13 cellular contexts compared by ENCODE assay signal in the genomic region with DNA sequence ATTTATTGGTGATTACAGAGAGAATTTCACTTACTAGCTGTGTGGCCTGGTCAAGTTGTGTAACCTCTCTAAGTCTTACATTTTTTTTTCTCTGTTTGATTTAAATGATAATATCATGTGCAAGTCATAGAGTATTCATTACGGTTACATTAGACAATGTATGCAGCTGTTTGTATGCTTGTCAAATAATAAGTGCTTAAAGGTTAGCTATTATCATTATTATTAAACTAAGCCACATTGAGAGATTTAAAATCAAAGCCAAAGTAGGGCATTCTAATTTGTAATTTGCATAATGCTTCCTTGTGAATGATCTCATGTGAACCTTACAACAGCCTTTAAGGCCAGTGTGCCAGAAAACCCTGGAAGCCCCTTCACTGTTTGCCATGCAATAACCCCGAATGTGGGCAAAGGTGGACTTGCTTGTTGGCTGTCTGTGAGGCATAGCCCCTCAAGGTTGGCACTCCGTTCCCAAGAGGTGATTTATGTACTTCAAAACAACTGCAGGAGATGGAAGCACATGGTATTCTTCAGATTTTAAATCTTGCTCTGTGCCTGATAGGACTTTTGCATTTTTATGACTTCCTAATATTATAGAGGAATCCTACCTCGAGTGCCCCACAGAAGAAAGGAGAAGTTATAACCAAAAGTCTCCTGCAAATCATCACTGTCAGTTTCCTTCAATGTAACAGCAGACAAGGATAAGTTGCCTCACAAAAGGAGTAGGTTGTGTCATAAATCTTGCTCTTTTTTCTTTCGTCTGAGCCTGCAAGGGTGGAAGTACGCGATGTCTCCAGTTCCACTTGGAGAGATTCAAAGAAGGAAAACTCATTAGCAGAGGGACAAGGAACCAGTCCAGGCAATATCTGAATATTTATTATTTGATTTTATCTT.
DNase-seq lines count a peak whose midpoint lies in the region; ATAC-seq and TF ChIP-seq lines count a peak whose summit lies in the region.
"Had no signal": no experiment of that assay in that cellular context is flagged by ENCODE, and none has a peak within 500 bp of the region (broad histone marks: within the 10 kb centered on the region; RNA-seq: fewer than 3 reads in every experiment).

No MANE protein-coding gene starts in this region.

- H3K27ac ChIP-seq in 22Rv1 (peak overlapping the region; percentile 65), lower lobe of right lung (peak overlapping the region; percentile 39)
- H3K27ac ChIP-seq: KMS-11, thoracic aorta had no signal

- no peaks in the 10 kb centered on the region for H3K27me3 ChIP-seq in lower lobe of right lung (ENCODE audit: low read depth)

- DNase-seq in HT-29 (ENCODE audit: low spot score) (peak; percentile 89), SKM-1 treated with dmso at 0.1 percent for 144 hours (lab: John Stamatoyannopoulos, UW; ENCODE audit: unreplicated experiment) (peak; percentile 89), lower lobe of right lung (no peak), NCI-H128 (lab: John Stamatoyannopoulos, UW; ENCODE audit: unreplicated experiment) (no peak), kidney tubule cell (ENCODE audit: low spot score) (no peak), C1 segment of cervical spinal cord (lab: John Stamatoyannopoulos, UW) (no peak)
- no peak for DNase-seq in stimulated activated naive CD4-positive, alpha-beta T cell (lab: John Stamatoyannopoulos, UW)
- DNase-seq: activated CD4-positive, alpha-beta memory T cell treated with anti-CD3 and anti-CD28 coated beads for 36 hours; activated naive CD4-positive, alpha-beta T cell treated with anti-CD3 and anti-CD28 coated beads, Interleukin-2, amount 10 ng/mL, durations not matched to agents 7 days and 5 days; foreskin melanocyte had no signal

- H3K4me3 ChIP-seq in lower lobe of right lung: no peak overlapping the region
- H3K4me3 ChIP-seq: thoracic aorta had no signal

- TF ChIP-seq CTCF in 22Rv1 (IDR thresholded peaks at IDR 0.05) (no peak), lower lobe of right lung (IDR thresholded peaks at IDR 0.05) (no peak)

- ATAC-seq in lower lobe of right lung: peak; percentile 66

- no peaks in the 10 kb centered on the region for H3K36me3 ChIP-seq in lower lobe of right lung
- H3K36me3 ChIP-seq: thoracic aorta had no signal

- H3K4me1 ChIP-seq in lower lobe of right lung: peaks cover 25% of the 10 kb centered on the region

- H3K9me3 ChIP-seq in lower lobe of right lung: no peaks in the 10 kb centered on the region
- H3K9me3 ChIP-seq: thoracic aorta had no signal

- intact Hi-C loops in lower lobe of right lung (cut with DNase I): no loop called here

Comparison
In these comparisons a context has a peak if more than half of its experiments do, and no peak if none do; other contexts are left out.
1. DNase-seq: peak in HT-29 (single experiment) and SKM-1 treated with dmso at 0.1 percent for 144 hours (single experiment); none in lower lobe of right lung (single experiment), stimulated activated naive CD4-positive, alpha-beta T cell (0 of 6), NCI-H128 (single experiment), kidney tubule cell (single experiment) and C1 segment of cervical spinal cord (0 of 14).